In the genomic region with DNA sequence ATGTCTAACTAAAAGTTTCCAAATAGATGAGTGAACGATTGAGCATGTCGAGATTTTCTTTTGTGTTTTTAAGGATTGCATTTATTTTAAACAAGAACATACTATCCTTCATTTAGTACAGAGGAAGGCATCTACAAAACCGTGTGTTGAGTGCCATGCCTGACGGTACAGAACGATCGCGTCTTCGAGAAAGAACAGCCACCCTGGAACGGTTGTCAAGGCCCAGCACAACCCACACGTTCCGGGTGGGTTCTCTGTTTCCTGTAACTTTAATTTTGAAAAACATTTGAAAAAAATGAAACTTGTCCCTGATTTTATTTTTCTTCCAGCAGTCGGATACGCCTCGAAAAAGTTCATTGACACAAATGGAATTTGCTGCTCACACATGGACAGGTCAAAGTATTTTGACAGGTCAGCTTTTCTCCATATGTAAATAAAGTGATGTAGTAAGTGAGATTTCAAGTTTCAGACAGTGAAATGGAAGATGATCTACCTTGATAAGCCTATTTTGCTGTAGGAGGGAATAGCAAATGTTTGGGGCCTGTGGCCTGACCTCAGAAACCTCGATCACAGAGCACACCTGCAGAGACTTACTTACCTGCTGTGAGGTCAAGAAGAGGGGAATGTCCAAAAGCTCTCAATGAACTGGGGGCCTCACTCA, we compare ENCODE assay signal across 22 cellular contexts.
"Had no signal": no experiment of that assay in that cellular context is flagged by ENCODE, and none has a peak within 500 bp of the region (broad histone marks: within the 10 kb centered on the region; RNA-seq: fewer than 3 reads in every experiment).

No MANE protein-coding gene starts in this region.

- H3K4me3 ChIP-seq: colonic mucosa, sigmoid colon, skin epidermis, stomach, thoracic aorta, transverse colon had no signal

- H3K27me3 ChIP-seq: colonic mucosa, sigmoid colon, stomach, transverse colon had no signal

- H3K4me3 Mint-ChIP-seq: endodermal cell; naive thymus-derived CD4-positive, alpha-beta T cell; nephron progenitor cell; stimulated activated naive B cell treated with anti-CD40 and anti-IgM and Interleukin-4, amounts not matched to agents 10 μg/mL and 1 μg/mL and 100 μg/mL, for 72 hours had no signal

- H3K36me3 ChIP-seq: colonic mucosa, neutrophil, transverse colon had no signal

- H3K9me3 Mint-ChIP-seq: endodermal cell; naive thymus-derived CD4-positive, alpha-beta T cell; nephron progenitor cell; stimulated activated naive B cell treated with anti-CD40 and anti-IgM and Interleukin-4, amounts not matched to agents 10 μg/mL and 1 μg/mL and 100 μg/mL, for 72 hours had no signal

- H3K27ac Mint-ChIP-seq: endodermal cell; nephron progenitor cell; stimulated activated naive B cell treated with anti-CD40 and anti-IgM and Interleukin-4, amounts not matched to agents 10 μg/mL and 1 μg/mL and 100 μg/mL, for 72 hours had no signal

- H3K4me1 ChIP-seq: colonic mucosa, sigmoid colon, stomach, transverse colon had no signal

- H3K4me1 Mint-ChIP-seq: stimulated activated naive B cell treated with anti-CD40 and anti-IgM and Interleukin-4, amounts not matched to agents 10 μg/mL and 1 μg/mL and 100 μg/mL, for 72 hours had no signal

- H3K9me3 ChIP-seq: colonic mucosa, neutrophil, sigmoid colon, stomach, thoracic aorta, transverse colon had no signal

- DNase-seq: colonic mucosa; dermis blood vessel endothelial cell; endodermal cell; erythroblast; foreskin melanocyte; head of caudate nucleus; hippocampal formation; left colon; mammary epithelial cell; naive thymus-derived CD4-positive, alpha-beta T cell; nephron progenitor cell; posterior cingulate gyrus; sigmoid colon; stimulated activated CD4-positive, alpha-beta T cell treated with anti-CD3 and anti-CD28 coated beads, Interleukin-2, amount 100 ng/mL, for 24 hours; stimulated activated CD4-positive, alpha-beta T cell treated with anti-CD3 and anti-CD28 coated beads, Interleukin-4, amount 100 ng/mL, for 4 hours; stimulated activated naive B cell treated with anti-CD40 and anti-IgM and Interleukin-4, amounts not matched to agents 10 μg/mL and 1 μg/mL and 100 μg/mL, for 72 hours; stomach; substantia nigra; transverse colon had no signal

- H3K36me3 Mint-ChIP-seq: naive thymus-derived CD4-positive, alpha-beta T cell; stimulated activated naive B cell treated with anti-CD40 and anti-IgM and Interleukin-4, amounts not matched to agents 10 μg/mL and 1 μg/mL and 100 μg/mL, for 72 hours had no signal

- ATAC-seq: left colon; naive thymus-derived CD4-positive, alpha-beta T cell; stimulated activated naive B cell treated with anti-CD40 and anti-IgM and Interleukin-4, amounts not matched to agents 10 μg/mL and 1 μg/mL and 100 μg/mL, for 72 hours had no signal

- H3K27ac ChIP-seq: colonic mucosa, neutrophil, sigmoid colon, skin epidermis, stomach, thoracic aorta, transverse colon had no signal
